8 cellular contexts compared by ENCODE assay signal in genomic region chr20:58236612-58237317, GRCh38. TPM values are rescaled to one million over a fixed set of nuclear protein-coding genes. Genes with fewer than 3 reads are reported as not detected.
DNase-seq lines count a peak whose midpoint lies in the region; ATAC-seq lines count a peak whose summit lies in the region.

No MANE protein-coding gene starts in this region.

- H3K36me3 ChIP-seq in SJCRH30 = no peaks in the 10 kb centered on the region

- no peaks in the 10 kb centered on the region for H3K27me3 ChIP-seq in SJCRH30

- H3K27ac ChIP-seq in SJCRH30 = no peak overlapping the region

- ATAC-seq in GM21576 (IDR thresholded peaks at IDR 0.05; ENCODE audit: unreplicated experiment) = peak; percentile 80

- peak; percentile 63 for DNase-seq in DMS153 treated with DMSO at 0.1 percent for 48 hours (lab: John Stamatoyannopoulos, UW; ENCODE audit: unreplicated experiment)
- DNase-seq in Kasumi-1 (lab: John Stamatoyannopoulos, UW) = peak; percentile 76 to 77
- DNase-seq in SJCRH30 = peak; percentile 81 to 92
- peak; percentile 89 for DNase-seq in activated naive CD4-positive, alpha-beta T cell treated with Interleukin-2 at 50 U/mL for 16 hours
- peak; percentile 10 for DNase-seq in glomerular endothelial cell (ENCODE audit: extremely low read depth, low read depth, low spot score)
- DNase-seq in occipital lobe (lab: John Stamatoyannopoulos, UW) = peak; percentile 59
- DNase-seq in superior temporal gyrus (ENCODE audit: extremely low spot score) = peak; percentile 85

- no peaks in the 10 kb centered on the region for H3K4me1 ChIP-seq in SJCRH30

- H3K9me3 ChIP-seq in SJCRH30 (replicated peaks) = no peaks in the 10 kb centered on the region

- peak overlapping the region; percentile 52 for H3K4me3 ChIP-seq in SJCRH30

RNA-seq across cellular contexts. Expression of gene ANKRD60, which starts 8.3 kb away (rescaled TPM):
- total RNA-seq in SJCRH30 (2014; rRNA removed; shearing (Covaris generic)) = not detected in 2 replicates
- total RNA-seq in glomerular endothelial cell = not detected in 2 replicates
- total RNA-seq in occipital lobe = not detected

Comparison
In these comparisons a context has a peak if more than half of its experiments do, and no peak if none do; other contexts are left out.
1. DNase-seq: peak in every context shown above with its lines; median percentile 89 in activated naive CD4-positive, alpha-beta T cell treated with Interleukin-2 at 50 U/mL for 16 hours; 86 in SJCRH30; 85 in superior temporal gyrus; 76 in Kasumi-1; 63 in DMS153 treated with DMSO at 0.1 percent for 48 hours; 59 in occipital lobe; 10 in glomerular endothelial cell.